Comparison of ENCODE assay signal across 9 cellular contexts in the genomic region with DNA sequence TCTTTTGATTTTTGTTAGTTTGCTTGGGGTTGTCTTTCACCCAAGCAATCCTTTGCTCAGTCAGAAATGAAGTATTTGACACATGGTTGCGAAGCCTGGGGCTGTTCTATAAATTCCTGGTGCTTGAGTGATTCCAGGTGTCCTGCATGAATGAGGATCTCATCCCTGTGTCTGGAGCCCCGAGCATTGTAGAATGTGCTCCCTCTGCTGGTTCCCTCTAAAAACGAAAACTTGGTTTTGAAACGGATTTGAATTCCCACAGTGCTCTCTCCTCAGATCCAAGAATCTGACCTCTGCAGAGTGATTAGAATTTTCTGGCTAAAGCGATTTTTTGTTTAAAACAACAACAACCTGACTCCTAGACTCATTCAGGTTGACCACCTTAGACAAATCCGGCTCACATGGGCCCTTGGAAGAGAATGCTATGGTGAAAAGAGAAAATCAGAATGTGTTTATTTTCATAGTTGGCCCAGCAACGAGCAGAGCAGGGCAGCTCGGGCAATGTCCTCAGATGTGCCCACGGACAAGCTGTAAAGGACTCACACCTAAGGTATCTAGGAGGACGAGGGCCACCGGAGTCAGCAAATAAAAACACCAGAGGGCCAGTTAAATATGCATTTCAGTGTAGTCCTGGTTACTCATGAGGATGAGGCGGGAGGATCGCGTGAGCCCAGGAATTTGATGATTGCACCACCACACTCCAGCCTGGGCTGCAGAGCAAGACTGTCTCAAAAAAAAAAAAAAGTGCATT. TPM values are rescaled to one million over a fixed set of nuclear protein-coding genes. Genes with fewer than 3 reads are reported as not detected.
DNase-seq lines count a peak whose midpoint lies in the region; ATAC-seq and TF ChIP-seq lines count a peak whose summit lies in the region.
"Had no signal": no experiment of that assay in that cellular context is flagged by ENCODE, and none has a peak within 500 bp of the region (broad histone marks: within the 10 kb centered on the region; RNA-seq: fewer than 3 reads in every experiment).

No MANE protein-coding gene starts in this region.

- no peaks in the 10 kb centered on the region for H3K27me3 ChIP-seq in SU-DHL-6 (ENCODE audit: low read length)

- no peak overlapping the region for H3K4me2 ChIP-seq in SU-DHL-6 (ENCODE audit: low read depth, low read length, poor library complexity, severe bottlenecking)

- peaks cover 35% of the 10 kb centered on the region for H3K27me3 Mint-ChIP-seq in activated T-cell treated with anti-CD3 and anti-CD28 coated beads, Interleukin-2, amount 50 U/mL, for 72 hours (ENCODE audit: low read depth)
- H3K27me3 Mint-ChIP-seq in nephron progenitor cell (ENCODE audit: low read depth, poor library complexity) = peaks cover 14% of the 10 kb centered on the region

- ATAC-seq in activated T-cell treated with anti-CD3 and anti-CD28 coated beads, Interleukin-2, amount 50 U/mL, for 72 hours (replicated peaks in 1 of 2) = peak in 1 of 2 donors; percentile 47
- no peak for ATAC-seq in HG03045 (IDR thresholded peaks at IDR 0.05; ENCODE audit: unreplicated experiment)

- H3K9ac ChIP-seq in SU-DHL-6 (ENCODE audit: low read length) = no peak overlapping the region

- peak; percentile 51 for TF ChIP-seq CTCF in LNCAP (IDR thresholded peaks at IDR 0.05)
- peak; percentile 17 for TF ChIP-seq CTCF in SU-DHL-6 (IDR thresholded peaks at IDR 0.05; ENCODE audit: insufficient read depth, low read length, poor library complexity, severe bottlenecking)
- TF ChIP-seq CTCF in fibroblast of the aortic adventitia (IDR thresholded peaks at IDR 0.05; ENCODE audit: insufficient read depth, low read length) = peak; percentile 81
- TF ChIP-seq CTCF in nephron progenitor cell (IDR thresholded peaks at IDR 0.05) = peak; percentile 52

- H3K9me3 ChIP-seq in SU-DHL-6 (ENCODE audit: insufficient read depth, low read length) = no peaks in the 10 kb centered on the region

- H3K9me3 Mint-ChIP-seq in activated T-cell treated with anti-CD3 and anti-CD28 coated beads, Interleukin-2, amount 50 U/mL, for 72 hours = no peaks in the 10 kb centered on the region
- no peaks in the 10 kb centered on the region for H3K9me3 Mint-ChIP-seq in nephron progenitor cell

- H3K79me2 ChIP-seq in SU-DHL-6 (ENCODE audit: insufficient read depth, low read length) = no peaks in the 10 kb centered on the region

- no peak overlapping the region for H3K27ac Mint-ChIP-seq in activated T-cell treated with anti-CD3 and anti-CD28 coated beads, Interleukin-2, amount 50 U/mL, for 72 hours
- peak overlapping the region; percentile 97 for H3K27ac Mint-ChIP-seq in nephron progenitor cell

- no peaks in the 10 kb centered on the region for H3K36me3 Mint-ChIP-seq in activated T-cell treated with anti-CD3 and anti-CD28 coated beads, Interleukin-2, amount 50 U/mL, for 72 hours (ENCODE audit: insufficient read depth in 2 of 2)
- no peaks in the 10 kb centered on the region for H3K36me3 Mint-ChIP-seq in nephron progenitor cell (ENCODE audit: low read depth)

- no peaks in the 10 kb centered on the region for H3K36me3 ChIP-seq in SU-DHL-6 (ENCODE audit: low read length)

- H3F3A ChIP-seq in SU-DHL-6 (ENCODE audit: insufficient read depth) = no peaks in the 10 kb centered on the region

- DNase-seq in activated T-cell treated with anti-CD3 and anti-CD28 coated beads, Interleukin-2, amount 50 U/mL, for 72 hours = no peak
- DNase-seq in activated T-cell treated with anti-CD3 and anti-CD28 coated beads, Interleukin-2, amount 50 U/mL, for 1 hour = no peak
- DNase-seq in fibroblast of the aortic adventitia (ENCODE audit: low read depth) = peak; percentile 85
- no peak for DNase-seq in nephron progenitor cell
- no peak for DNase-seq in NCI-H774 (lab: John Stamatoyannopoulos, UW)

- H3K27ac ChIP-seq in SU-DHL-6 (ENCODE audit: low read depth, low read length) = no peak overlapping the region

- no peaks in the 10 kb centered on the region for H3K9me2 ChIP-seq in SU-DHL-6 (replicated peaks; ENCODE audit: insufficient read depth, low read length)

- H3K4me3 ChIP-seq in SU-DHL-6 (ENCODE audit: insufficient read depth, low read length, poor library complexity, severe bottlenecking) (no peak overlapping the region), fibroblast of the aortic adventitia (ENCODE audit: low read depth, low read length) (peak overlapping the region; percentile 46)

- H2AFZ ChIP-seq in SU-DHL-6 (ENCODE audit: low read depth, low read length, severe bottlenecking) = no peak overlapping the region

- no peaks in the 10 kb centered on the region for H4K20me1 ChIP-seq in SU-DHL-6 (ENCODE audit: low read depth, low read length)

- peaks cover 12% of the 10 kb centered on the region for H3K4me1 Mint-ChIP-seq in activated T-cell treated with anti-CD3 and anti-CD28 coated beads, Interleukin-2, amount 50 U/mL, for 72 hours (ENCODE audit: low read depth)
- H3K4me1 Mint-ChIP-seq in nephron progenitor cell = peaks cover 48% of the 10 kb centered on the region

- peak overlapping the region; percentile 15 to 50 for H3K4me3 Mint-ChIP-seq in activated T-cell treated with anti-CD3 and anti-CD28 coated beads, Interleukin-2, amount 50 U/mL, for 72 hours
- peak overlapping the region; percentile 16 for H3K4me3 Mint-ChIP-seq in nephron progenitor cell

RNA-seq across cellular contexts. Expression of a gene that starts 8.7 kb away (rescaled TPM):
- total RNA-seq in activated T-cell treated with anti-CD3 and anti-CD28 coated beads, Interleukin-2, amount 50 U/mL, for 72 hours = under 1 TPM; 0.05 to 0.32 TPM
- not detected in 2 replicates for total RNA-seq in fibroblast of the aortic adventitia (ENCODE audit: low replicate concordance)
- total RNA-seq: mononuclear cell had no signal

Comparison
In these comparisons a context has a peak if more than half of its experiments do, and no peak if none do; other contexts are left out.
1. CTCF ChIP-seq: peak in every context shown above with its lines; median percentile 81 in fibroblast of the aortic adventitia; 52 in nephron progenitor cell; 51 in LNCAP; 17 in SU-DHL-6.